30 cellular contexts compared by ENCODE assay signal in the genomic region with DNA sequence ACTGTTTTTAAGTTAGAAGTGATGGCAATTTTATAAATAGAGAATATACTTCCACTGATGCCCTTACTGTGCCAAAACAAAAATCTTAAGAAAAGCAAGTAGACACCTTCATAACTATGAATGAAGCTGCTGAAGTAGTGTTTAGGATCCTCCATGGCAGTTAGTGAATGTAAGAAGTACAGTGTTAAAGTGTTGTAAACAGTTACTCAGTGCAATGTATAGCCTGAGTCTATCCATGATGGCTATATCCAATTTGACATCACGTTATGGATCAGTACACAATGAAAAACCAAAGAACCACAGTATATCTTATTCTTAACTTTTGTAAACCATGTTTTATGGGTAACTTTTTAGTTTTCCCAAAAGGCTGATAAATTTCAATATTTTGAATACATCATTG. TPM values are rescaled to one million over a fixed set of nuclear protein-coding genes. Genes with fewer than 3 reads are reported as not detected.
"Had no signal": no experiment of that assay in that cellular context is flagged by ENCODE, and none has a peak within 500 bp of the region (broad histone marks: within the 10 kb centered on the region; RNA-seq: fewer than 3 reads in every experiment).

No MANE protein-coding gene starts in this region.

- H3K9me3 Mint-ChIP-seq: dendritic cell treated with granulocyte-macrophage colony-stimulating factor and Interleukin-4, amounts not matched to agents 40 ng/mL and 50 ng/mL, for 4 days; endodermal cell; naive thymus-derived CD4-positive, alpha-beta T cell; nephron; neural progenitor cell; stimulated activated naive CD8-positive, alpha-beta T cell treated with anti-CD3 and anti-CD28 coated beads, Interleukin-15, amount 100 ng/mL, for 72 hours had no signal

- H3K9me3 ChIP-seq: colonic mucosa, gastroesophageal sphincter, heart left ventricle, pancreas, suprapubic skin, transverse colon, upper lobe of right lung, uterus had no signal

- H3K27me3 Mint-ChIP-seq: dendritic cell treated with granulocyte-macrophage colony-stimulating factor and Interleukin-4, amounts not matched to agents 40 ng/mL and 50 ng/mL, for 4 days; naive thymus-derived CD4-positive, alpha-beta T cell; stimulated activated naive CD8-positive, alpha-beta T cell treated with anti-CD3 and anti-CD28 coated beads, Interleukin-15, amount 100 ng/mL, for 72 hours had no signal

- H3K27ac Mint-ChIP-seq: dendritic cell treated with granulocyte-macrophage colony-stimulating factor and Interleukin-4, amounts not matched to agents 40 ng/mL and 50 ng/mL, for 4 days; endodermal cell; nephron; neural progenitor cell; stimulated activated naive CD8-positive, alpha-beta T cell treated with anti-CD3 and anti-CD28 coated beads, Interleukin-15, amount 100 ng/mL, for 72 hours had no signal

- ATAC-seq: esophagus mucosa; gastroesophageal sphincter; left lobe of liver; naive thymus-derived CD4-positive, alpha-beta T cell; pancreas; sciatic nerve; stimulated activated naive CD8-positive, alpha-beta T cell treated with anti-CD3 and anti-CD28 coated beads, Interleukin-15, amount 100 ng/mL, for 72 hours; upper lobe of right lung had no signal

- DNase-seq: colonic mucosa; effector CD8-positive, alpha-beta T cell; endodermal cell; foreskin fibroblast; heart left ventricle; kidney; mesendoderm; midbrain; naive thymus-derived CD4-positive, alpha-beta T cell; pancreas; stimulated activated CD4-positive, alpha-beta T cell treated with anti-CD3 and anti-CD28 coated beads, Interleukin-12 subunit alpha, Interleukin-12 subunit beta, amount 100 ng/mL, for 4 hours; stimulated activated CD4-positive, alpha-beta T cell treated with anti-CD3 and anti-CD28 coated beads, Interleukin-1b, Interleukin-23, amount 100 ng/mL, for 48 hours; stimulated activated CD4-positive, alpha-beta T cell treated with anti-CD3 and anti-CD28 coated beads, Interleukin-4, amount 100 ng/mL, for 1 hour; stimulated activated CD8-positive, alpha-beta memory T cell treated with anti-CD3 and anti-CD28 coated beads, Interleukin-4, amount 100 ng/mL, for 48 hours; stimulated activated naive CD4-positive, alpha-beta T cell; stimulated activated naive CD8-positive, alpha-beta T cell treated with anti-CD3 and anti-CD28 coated beads, Interleukin-15, amount 100 ng/mL, for 72 hours; transverse colon; upper lobe of right lung; uterus had no signal

- H3K27ac ChIP-seq: colonic mucosa, epithelial cell of prostate, gastroesophageal sphincter, heart left ventricle, hepatocyte, neural progenitor cell, pancreas, suprapubic skin, transverse colon, upper lobe of right lung, uterus had no signal

- H3K27me3 ChIP-seq: colonic mucosa, gastroesophageal sphincter, heart left ventricle, hepatocyte, neural progenitor cell, pancreas, suprapubic skin, transverse colon, upper lobe of right lung, uterus had no signal

- H3K4me3 Mint-ChIP-seq: dendritic cell treated with granulocyte-macrophage colony-stimulating factor and Interleukin-4, amounts not matched to agents 40 ng/mL and 50 ng/mL, for 4 days; endodermal cell; naive thymus-derived CD4-positive, alpha-beta T cell; nephron; neural progenitor cell; stimulated activated naive CD8-positive, alpha-beta T cell treated with anti-CD3 and anti-CD28 coated beads, Interleukin-15, amount 100 ng/mL, for 72 hours had no signal

- H3K4me1 ChIP-seq: uterus had no signal

- H3K4me3 ChIP-seq: colonic mucosa, gastroesophageal sphincter, heart left ventricle, hepatocyte, neural progenitor cell, pancreas, smooth muscle cell, suprapubic skin, transverse colon, upper lobe of right lung, uterus had no signal

- H3K36me3 ChIP-seq: uterus had no signal

RNA-seq across cellular contexts. Expression of gene HMMR, which starts 15.9 kb away (rescaled TPM):
- polyA plus RNA-seq: naive thymus-derived CD4-positive, alpha-beta T cell had no signal
